Comparison of ENCODE assay signal across 1 cellular context in the genomic region with DNA sequence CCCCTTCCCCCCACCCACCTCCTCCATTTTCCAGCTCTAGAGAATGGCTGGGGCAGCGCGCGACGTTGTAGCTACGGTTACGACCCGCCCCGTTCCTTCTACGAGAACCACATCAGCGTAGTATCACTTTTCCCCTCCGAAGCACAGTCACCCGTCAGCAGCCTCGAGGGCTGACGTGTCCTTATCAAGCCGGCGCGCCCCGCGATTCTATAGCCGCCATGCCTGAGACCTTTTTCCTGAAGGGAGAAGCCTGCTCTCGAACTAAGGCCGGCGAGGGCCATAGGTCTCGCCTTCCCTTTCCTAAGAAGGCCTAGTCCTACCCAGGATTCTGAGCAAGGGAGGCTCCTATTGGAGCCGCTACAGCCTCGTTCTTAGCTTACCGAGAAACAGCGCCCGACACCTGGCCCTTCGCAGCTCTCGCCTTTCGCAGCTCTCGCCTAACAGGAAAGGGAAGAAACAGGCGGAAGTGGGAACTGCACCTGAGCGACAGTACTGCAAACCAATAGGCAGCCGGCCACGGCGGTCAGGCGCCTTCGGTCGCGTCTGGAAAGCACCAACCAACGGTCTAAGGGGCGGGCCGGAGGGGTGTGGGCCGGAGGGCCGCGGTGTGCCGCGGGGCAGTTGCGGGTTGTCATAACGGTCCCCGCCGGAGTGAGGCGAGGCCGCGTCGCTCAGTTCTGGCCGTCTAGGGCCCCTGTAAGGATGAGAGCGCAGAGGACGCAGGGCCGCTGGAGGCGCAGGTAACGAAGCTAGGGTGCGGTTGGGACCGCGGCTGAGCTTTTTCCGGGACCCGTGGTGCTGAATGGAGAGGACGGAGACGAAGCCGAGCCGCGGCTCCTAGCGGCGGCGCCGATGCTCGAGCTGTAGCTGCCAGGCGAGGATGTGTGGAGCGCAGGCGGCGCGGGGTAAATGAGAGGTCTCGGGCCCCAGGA.
TF ChIP-seq lines count a peak whose summit lies in the region.

A gene (plus strand): TSS at position 618 of the 932 bp plus-strand sequence. CDS start 470 bp downstream, outside the sequence.
A gene (minus strand): TSS at position 445 of the 932 bp plus-strand sequence. CDS start 1,522 bp downstream, outside the sequence.

TF ChIP-seq in A549, 52 proteins besides CTCF, POLR2A, EP300 and RAD21 (continued from another document):
- TF ChIP-seq, protein P1, sequence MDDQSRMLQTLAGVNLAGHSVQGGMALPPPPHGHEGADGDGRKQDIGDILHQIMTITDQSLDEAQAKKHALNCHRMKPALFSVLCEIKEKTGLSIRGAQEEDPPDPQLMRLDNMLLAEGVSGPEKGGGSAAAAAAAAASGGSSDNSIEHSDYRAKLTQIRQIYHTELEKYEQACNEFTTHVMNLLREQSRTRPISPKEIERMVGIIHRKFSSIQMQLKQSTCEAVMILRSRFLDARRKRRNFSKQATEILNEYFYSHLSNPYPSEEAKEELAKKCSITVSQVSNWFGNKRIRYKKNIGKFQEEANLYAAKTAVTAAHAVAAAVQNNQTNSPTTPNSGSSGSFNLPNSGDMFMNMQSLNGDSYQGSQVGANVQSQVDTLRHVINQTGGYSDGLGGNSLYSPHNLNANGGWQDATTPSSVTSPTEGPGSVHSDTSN (IDR thresholded peaks at IDR 0.05): peak; percentile 97
- TF ChIP-seq KDM5A (IDR thresholded peaks at IDR 0.05) (0 out of 2 replicates have a peak, but pooled peaks have one; percentile 35), CHD2 (IDR thresholded peaks at IDR 0.05; ENCODE audit: low read length, partially characterized antibody) (no peak), RNF2 (IDR thresholded peaks at IDR 0.05; ENCODE audit: borderline replicate concordance, low read depth) (no peak), EHMT2 (IDR thresholded peaks at IDR 0.05; ENCODE audit: low read depth) (no peak), RFX5 (IDR thresholded peaks at IDR 0.05) (no peak), ZC3H11A (IDR thresholded peaks at IDR 0.05) (no peak), BHLHE40 (IDR thresholded peaks at IDR 0.05; ENCODE audit: low read depth, low read length) (no peak), FOSB (CRISPR knock-in tag; IDR thresholded peaks at IDR 0.05) (no peak)
- TF ChIP-seq, protein P2, sequence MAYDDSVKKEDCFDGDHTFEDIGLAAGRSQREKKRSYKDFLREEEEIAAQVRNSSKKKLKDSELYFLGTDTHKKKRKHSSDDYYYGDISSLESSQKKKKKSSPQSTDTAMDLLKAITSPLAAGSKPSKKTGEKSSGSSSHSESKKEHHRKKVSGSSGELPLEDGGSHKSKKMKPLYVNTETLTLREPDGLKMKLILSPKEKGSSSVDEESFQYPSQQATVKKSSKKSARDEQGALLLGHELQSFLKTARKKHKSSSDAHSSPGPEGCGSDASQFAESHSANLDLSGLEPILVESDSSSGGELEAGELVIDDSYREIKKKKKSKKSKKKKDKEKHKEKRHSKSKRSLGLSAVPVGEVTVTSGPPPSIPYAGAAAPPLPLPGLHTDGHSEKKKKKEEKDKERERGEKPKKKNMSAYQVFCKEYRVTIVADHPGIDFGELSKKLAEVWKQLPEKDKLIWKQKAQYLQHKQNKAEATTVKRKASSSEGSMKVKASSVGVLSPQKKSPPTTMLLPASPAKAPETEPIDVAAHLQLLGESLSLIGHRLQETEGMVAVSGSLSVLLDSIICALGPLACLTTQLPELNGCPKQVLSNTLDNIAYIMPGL (CRISPR knock-in tag; IDR thresholded peaks at IDR 0.05; ENCODE audit: borderline replicate concordance): 0 out of 2 replicates have a peak, but pooled peaks have one; percentile 59
- TF ChIP-seq, protein P3, sequence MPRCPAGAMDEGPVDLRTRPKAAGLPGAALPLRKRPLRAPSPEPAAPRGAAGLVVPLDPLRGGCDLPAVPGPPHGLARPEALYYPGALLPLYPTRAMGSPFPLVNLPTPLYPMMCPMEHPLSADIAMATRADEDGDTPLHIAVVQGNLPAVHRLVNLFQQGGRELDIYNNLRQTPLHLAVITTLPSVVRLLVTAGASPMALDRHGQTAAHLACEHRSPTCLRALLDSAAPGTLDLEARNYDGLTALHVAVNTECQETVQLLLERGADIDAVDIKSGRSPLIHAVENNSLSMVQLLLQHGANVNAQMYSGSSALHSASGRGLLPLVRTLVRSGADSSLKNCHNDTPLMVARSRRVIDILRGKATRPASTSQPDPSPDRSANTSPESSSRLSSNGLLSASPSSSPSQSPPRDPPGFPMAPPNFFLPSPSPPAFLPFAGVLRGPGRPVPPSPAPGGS (IDR thresholded peaks at IDR 0.05): peak; percentile 93
- TF ChIP-seq, protein P4, sequence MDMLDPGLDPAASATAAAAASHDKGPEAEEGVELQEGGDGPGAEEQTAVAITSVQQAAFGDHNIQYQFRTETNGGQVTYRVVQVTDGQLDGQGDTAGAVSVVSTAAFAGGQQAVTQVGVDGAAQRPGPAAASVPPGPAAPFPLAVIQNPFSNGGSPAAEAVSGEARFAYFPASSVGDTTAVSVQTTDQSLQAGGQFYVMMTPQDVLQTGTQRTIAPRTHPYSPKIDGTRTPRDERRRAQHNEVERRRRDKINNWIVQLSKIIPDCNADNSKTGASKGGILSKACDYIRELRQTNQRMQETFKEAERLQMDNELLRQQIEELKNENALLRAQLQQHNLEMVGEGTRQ (IDR thresholded peaks at IDR 0.05): peak; percentile 80
